27 cellular contexts compared by ENCODE assay signal in genomic region chr3:130932979-130933378, GRCh38. TPM values are rescaled to one million over a fixed set of nuclear protein-coding genes. Genes with fewer than 3 reads are reported as not detected.
DNase-seq lines count a peak whose midpoint lies in the region; ATAC-seq, FAIRE-seq and TF ChIP-seq lines count a peak whose summit lies in the region.
"Had no signal": no experiment of that assay in that cellular context is flagged by ENCODE, and none has a peak within 500 bp of the region (broad histone marks: within the 10 kb centered on the region; RNA-seq: fewer than 3 reads in every experiment).

No MANE protein-coding gene starts in this region.

- peaks cover 36% of the 10 kb centered on the region for H3K36me3 Mint-ChIP-seq in Calu3 (ENCODE audit: insufficient read depth, unreplicated experiment)

- no peaks in the 10 kb centered on the region for H3K9me3 Mint-ChIP-seq in Calu3 (ENCODE audit: low read depth, unreplicated experiment)
- H3K9me3 Mint-ChIP-seq: CD4-positive, alpha-beta T cell; GM23338; H9; HFFc6; T-helper 1 cell treated with Interleukin-12 subunit alpha and Interleukin-12 subunit beta and Interleukin-4 antibody, amounts not matched to agents 30 μg/mL and 1 μg/mL, for 36 hours had no signal

- intact Hi-C loops in Calu3 (cut with micrococcal nuclease; ENCODE audit: unreplicated experiment): no loop called here

- CTCF ChIA-PET in Calu3 (lab: Charles Lee): no interaction called here

- peak overlapping the region; percentile 19; the same call in 1 of the 2 replicates for H3K27ac ChIP-seq in SK-N-MC
- H3K27ac ChIP-seq: BLaER1 had no signal

- TSS peak; percentile 4 for BruUV-seq in Calu3 (replicated peaks; lab: Mats Ljungman, UMichigan)

- H3K9me3 ChIP-seq in SK-N-MC (ENCODE audit: low read depth, low read length): no peaks in the 10 kb centered on the region
- H3K9me3 ChIP-seq: BLaER1, SK-N-SH had no signal

- peaks cover 6% of the 10 kb centered on the region for H3K4me1 Mint-ChIP-seq in Calu3 (ENCODE audit: low read depth, unreplicated experiment)

- FAIRE-seq in GM19239 (lab: Jason Lieb, UNC): peak; percentile 31
- FAIRE-seq: A204.1, GM12892 had no signal

- no peak overlapping the region for H3K4me3 ChIP-seq in SK-N-MC
- H3K4me3 ChIP-seq: BLaER1, GM23338 had no signal

- ATAC-seq in GM19455 (IDR thresholded peaks at IDR 0.05; ENCODE audit: unreplicated experiment): no peak
- ATAC-seq in HG03521 (IDR thresholded peaks at IDR 0.05; ENCODE audit: unreplicated experiment): no peak
- ATAC-seq in HG02973 (IDR thresholded peaks at IDR 0.05; ENCODE audit: unreplicated experiment): no peak
- ATAC-seq: GM23338, Panc1 had no signal

- no peak overlapping the region for H3K27ac Mint-ChIP-seq in Calu3 (ENCODE audit: unreplicated experiment)
- H3K27ac Mint-ChIP-seq: CD4-positive, alpha-beta T cell; GM23338; T-helper 1 cell treated with Interleukin-12 subunit alpha and Interleukin-12 subunit beta and Interleukin-4 antibody, amounts not matched to agents 30 μg/mL and 1 μg/mL, for 36 hours had no signal

- no peak overlapping the region for H3K4me3 Mint-ChIP-seq in Calu3 (ENCODE audit: low read depth, unreplicated experiment)
- H3K4me3 Mint-ChIP-seq: CD4-positive, alpha-beta T cell; GM23338; H9; HFFc6; T-helper 1 cell treated with Interleukin-12 subunit alpha and Interleukin-12 subunit beta and Interleukin-4 antibody, amounts not matched to agents 30 μg/mL and 1 μg/mL, for 36 hours had no signal

- H3K36me3 ChIP-seq in SK-N-MC (ENCODE audit: insufficient read depth, low read length): peaks cover 64% of the 10 kb centered on the region

- H3K27me3 Mint-ChIP-seq in Calu3 (ENCODE audit: unreplicated experiment): no peaks in the 10 kb centered on the region
- H3K27me3 Mint-ChIP-seq: CD4-positive, alpha-beta T cell had no signal

- TF ChIP-seq CTCF in Calu3 (IDR thresholded peaks at IDR 0.05; ENCODE audit: unreplicated experiment): no peak

- DNase-seq in Calu3 (no peak), GM19239 (ENCODE audit: insufficient read length, low spot score) (no peak), NCI-H2107 (lab: John Stamatoyannopoulos, UW) (peak; percentile 5), SK-N-MC (ENCODE audit: low read depth, low spot score) (no peak), EL (no peak)
- DNase-seq: CD4-positive, alpha-beta T cell; COR-L47; DMS79 treated with DMSO at 0.1 percent for 48 hours; H9; HFFc6; NCI-H1092; NCI-H1417 treated with DMSO at 0.1 percent for 48 hours; NCI-H187 treated with DMSO at 0.1 percent for 48 hours; NCI-H748 treated with DMSO at 0.1 percent for 48 hours; SHP77 treated with DMSO at 0.1 percent for 48 hours; SK-N-SH; SW 1271; T-helper 9 cell had no signal

- H3K9ac ChIP-seq in SK-N-MC (ENCODE audit: insufficient read length): no peak overlapping the region
- H3K9ac ChIP-seq: BLaER1, SK-N-SH had no signal

RNA-seq across cellular contexts. Expression of gene ATP2C1, which starts 39.1 kb away (rescaled TPM):
- 267 and 361 TPM in 2 replicates for total RNA-seq in Calu3 (2022)
